Comparison of ENCODE assay signal across 1 cellular context in the genomic region with DNA sequence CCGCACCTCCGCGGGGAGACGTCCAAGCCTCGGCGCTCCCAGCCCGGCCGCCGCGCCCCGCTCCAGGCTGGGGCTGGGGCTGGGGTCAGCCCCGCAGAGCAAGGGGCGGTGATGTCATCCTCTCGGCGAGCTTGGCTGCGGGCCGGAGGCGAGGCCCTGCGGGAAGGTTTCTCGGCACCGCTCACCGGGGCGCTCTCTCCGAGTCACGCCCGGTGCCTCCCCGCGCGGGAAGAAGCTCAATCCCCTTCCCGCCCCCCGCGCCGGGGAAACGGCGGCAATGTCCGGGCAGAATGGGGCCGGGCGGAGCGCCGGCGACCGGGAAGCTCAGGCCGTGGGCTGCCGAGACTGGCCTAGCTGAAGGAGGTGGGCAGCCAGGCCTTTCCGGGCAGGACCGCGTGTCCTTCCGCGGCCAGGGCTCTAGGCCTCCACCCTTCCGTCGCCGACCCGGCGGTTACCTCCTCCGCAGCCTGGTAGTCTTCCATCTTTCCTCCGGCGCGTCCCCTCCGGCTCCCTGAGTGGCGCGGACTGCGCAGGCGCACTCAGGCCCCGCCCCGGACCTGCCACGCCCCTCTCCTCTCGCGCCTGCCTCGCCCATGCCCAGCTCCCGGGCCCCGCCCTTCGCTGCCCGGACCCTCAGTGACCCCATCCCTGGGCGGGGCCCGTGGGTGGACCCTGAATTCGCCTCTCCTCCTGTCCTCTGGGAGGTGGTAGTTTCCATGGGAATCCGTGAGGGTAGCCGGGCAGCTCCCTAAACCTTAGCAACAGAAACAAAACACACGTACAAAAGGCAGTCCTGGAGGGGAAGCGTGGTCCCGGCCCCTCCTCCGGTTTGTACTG.
TF ChIP-seq lines count a peak whose summit lies in the region.

Gene DYNLT1 (minus strand): TSS at position 517 of the 837 bp plus-strand sequence. CDS start 35 bp downstream, at position 482.

TF ChIP-seq in K562, 482 proteins besides CTCF, POLR2A, EP300 and RAD21 (continued from another document and continues in another):
- TF ChIP-seq POLR2B (IDR thresholded peaks at IDR 0.05; ENCODE audit: low read depth, partially characterized antibody): peak; percentile 95
- TF ChIP-seq STAG1 (CRISPR knock-in tag; IDR thresholded peaks at IDR 0.05; ENCODE audit: borderline replicate concordance): peak; percentile 50
- TF ChIP-seq POLR2G (IDR thresholded peaks at IDR 0.05; ENCODE audit: low read depth, low read length): peak; percentile 99
- TF ChIP-seq ZFX (CRISPR knock-in tag; IDR thresholded peaks at IDR 0.05): peak; percentile 99
- TF ChIP-seq, protein P1, sequence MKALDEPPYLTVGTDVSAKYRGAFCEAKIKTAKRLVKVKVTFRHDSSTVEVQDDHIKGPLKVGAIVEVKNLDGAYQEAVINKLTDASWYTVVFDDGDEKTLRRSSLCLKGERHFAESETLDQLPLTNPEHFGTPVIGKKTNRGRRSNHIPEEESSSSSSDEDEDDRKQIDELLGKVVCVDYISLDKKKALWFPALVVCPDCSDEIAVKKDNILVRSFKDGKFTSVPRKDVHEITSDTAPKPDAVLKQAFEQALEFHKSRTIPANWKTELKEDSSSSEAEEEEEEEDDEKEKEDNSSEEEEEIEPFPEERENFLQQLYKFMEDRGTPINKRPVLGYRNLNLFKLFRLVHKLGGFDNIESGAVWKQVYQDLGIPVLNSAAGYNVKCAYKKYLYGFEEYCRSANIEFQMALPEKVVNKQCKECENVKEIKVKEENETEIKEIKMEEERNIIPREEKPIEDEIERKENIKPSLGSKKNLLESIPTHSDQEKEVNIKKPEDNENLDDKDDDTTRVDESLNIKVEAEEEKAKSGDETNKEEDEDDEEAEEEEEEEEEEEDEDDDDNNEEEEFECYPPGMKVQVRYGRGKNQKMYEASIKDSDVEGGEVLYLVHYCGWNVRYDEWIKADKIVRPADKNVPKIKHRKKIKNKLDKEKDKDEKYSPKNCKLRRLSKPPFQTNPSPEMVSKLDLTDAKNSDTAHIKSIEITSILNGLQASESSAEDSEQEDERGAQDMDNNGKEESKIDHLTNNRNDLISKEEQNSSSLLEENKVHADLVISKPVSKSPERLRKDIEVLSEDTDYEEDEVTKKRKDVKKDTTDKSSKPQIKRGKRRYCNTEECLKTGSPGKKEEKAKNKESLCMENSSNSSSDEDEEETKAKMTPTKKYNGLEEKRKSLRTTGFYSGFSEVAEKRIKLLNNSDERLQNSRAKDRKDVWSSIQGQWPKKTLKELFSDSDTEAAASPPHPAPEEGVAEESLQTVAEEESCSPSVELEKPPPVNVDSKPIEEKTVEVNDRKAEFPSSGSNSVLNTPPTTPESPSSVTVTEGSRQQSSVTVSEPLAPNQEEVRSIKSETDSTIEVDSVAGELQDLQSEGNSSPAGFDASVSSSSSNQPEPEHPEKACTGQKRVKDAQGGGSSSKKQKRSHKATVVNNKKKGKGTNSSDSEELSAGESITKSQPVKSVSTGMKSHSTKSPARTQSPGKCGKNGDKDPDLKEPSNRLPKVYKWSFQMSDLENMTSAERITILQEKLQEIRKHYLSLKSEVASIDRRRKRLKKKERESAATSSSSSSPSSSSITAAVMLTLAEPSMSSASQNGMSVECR (CRISPR knock-in tag; IDR thresholded peaks at IDR 0.05): peak; percentile 77
- TF ChIP-seq CAMTA2 (CRISPR knock-in tag; conservative IDR thresholded peaks at IDR 0.05): no peak
- peak; percentile 71; the same call in 1 of the 2 replicates for TF ChIP-seq HDAC2 (IDR thresholded peaks at IDR 0.05)
- TF ChIP-seq XRCC5 (IDR thresholded peaks at IDR 0.05; ENCODE audit: low read depth, low read length): 0 out of 2 replicates have a peak, but pooled peaks have one; percentile 29
- TF ChIP-seq ZBTB33 (CRISPR knock-in tag; IDR thresholded peaks at IDR 0.05): peak; percentile 39; the same call in 1 of the 2 replicates
- TF ChIP-seq EP400 (IDR thresholded peaks at IDR 0.05): peak; percentile 94
- peak; percentile 94 for TF ChIP-seq ZNF511 (CRISPR knock-in tag; IDR thresholded peaks at IDR 0.05)
- peak; percentile 61; the same call in 1 of the 2 replicates for TF ChIP-seq POLR2AphosphoS2 (IDR thresholded peaks at IDR 0.05; ENCODE audit: low read length)
- peak in 1 of 2 experiments; percentile 16; a peak in 1 of 4 replicates for TF ChIP-seq RCOR1 (IDR thresholded peaks at IDR 0.05; ENCODE audit: borderline replicate concordance in 1 of 2, low read depth in 2 of 2, low read length in 2 of 2)
- 0 out of 2 replicates have a peak, but pooled peaks have one; percentile 19 for TF ChIP-seq ARID2 (IDR thresholded peaks at IDR 0.05)
- TF ChIP-seq GTF2F1 (IDR thresholded peaks at IDR 0.05; ENCODE audit: low read depth, low read length): no peak
- TF ChIP-seq, protein P2, sequence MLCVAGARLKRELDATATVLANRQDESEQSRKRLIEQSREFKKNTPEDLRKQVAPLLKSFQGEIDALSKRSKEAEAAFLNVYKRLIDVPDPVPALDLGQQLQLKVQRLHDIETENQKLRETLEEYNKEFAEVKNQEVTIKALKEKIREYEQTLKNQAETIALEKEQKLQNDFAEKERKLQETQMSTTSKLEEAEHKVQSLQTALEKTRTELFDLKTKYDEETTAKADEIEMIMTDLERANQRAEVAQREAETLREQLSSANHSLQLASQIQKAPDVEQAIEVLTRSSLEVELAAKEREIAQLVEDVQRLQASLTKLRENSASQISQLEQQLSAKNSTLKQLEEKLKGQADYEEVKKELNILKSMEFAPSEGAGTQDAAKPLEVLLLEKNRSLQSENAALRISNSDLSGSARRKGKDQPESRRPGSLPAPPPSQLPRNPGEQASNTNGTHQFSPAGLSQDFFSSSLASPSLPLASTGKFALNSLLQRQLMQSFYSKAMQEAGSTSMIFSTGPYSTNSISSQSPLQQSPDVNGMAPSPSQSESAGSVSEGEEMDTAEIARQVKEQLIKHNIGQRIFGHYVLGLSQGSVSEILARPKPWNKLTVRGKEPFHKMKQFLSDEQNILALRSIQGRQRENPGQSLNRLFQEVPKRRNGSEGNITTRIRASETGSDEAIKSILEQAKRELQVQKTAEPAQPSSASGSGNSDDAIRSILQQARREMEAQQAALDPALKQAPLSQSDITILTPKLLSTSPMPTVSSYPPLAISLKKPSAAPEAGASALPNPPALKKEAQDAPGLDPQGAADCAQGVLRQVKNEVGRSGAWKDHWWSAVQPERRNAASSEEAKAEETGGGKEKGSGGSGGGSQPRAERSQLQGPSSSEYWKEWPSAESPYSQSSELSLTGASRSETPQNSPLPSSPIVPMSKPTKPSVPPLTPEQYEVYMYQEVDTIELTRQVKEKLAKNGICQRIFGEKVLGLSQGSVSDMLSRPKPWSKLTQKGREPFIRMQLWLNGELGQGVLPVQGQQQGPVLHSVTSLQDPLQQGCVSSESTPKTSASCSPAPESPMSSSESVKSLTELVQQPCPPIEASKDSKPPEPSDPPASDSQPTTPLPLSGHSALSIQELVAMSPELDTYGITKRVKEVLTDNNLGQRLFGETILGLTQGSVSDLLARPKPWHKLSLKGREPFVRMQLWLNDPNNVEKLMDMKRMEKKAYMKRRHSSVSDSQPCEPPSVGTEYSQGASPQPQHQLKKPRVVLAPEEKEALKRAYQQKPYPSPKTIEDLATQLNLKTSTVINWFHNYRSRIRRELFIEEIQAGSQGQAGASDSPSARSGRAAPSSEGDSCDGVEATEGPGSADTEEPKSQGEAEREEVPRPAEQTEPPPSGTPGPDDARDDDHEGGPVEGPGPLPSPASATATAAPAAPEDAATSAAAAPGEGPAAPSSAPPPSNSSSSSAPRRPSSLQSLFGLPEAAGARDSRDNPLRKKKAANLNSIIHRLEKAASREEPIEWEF (CRISPR knock-in tag; IDR thresholded peaks at IDR 0.05): no peak
- TF ChIP-seq TCFL5 (CRISPR knock-in tag; conservative IDR thresholded peaks at IDR 0.05): no peak
- 0 out of 2 replicates have a peak, but pooled peaks have one; percentile 88 for TF ChIP-seq AFF4 (CRISPR knock-in tag; IDR thresholded peaks at IDR 0.05)
- peak; percentile 72 for TF ChIP-seq ZBTB17 (CRISPR knock-in tag; IDR thresholded peaks at IDR 0.05)
- TF ChIP-seq CHD1 (IDR thresholded peaks at IDR 0.05; ENCODE audit: low read length): peak; percentile 90
- TF ChIP-seq HNRNPLL (IDR thresholded peaks at IDR 0.05; ENCODE audit: low read depth, low read length, poor library complexity, severe bottlenecking): peak; percentile 38
- no peak for TF ChIP-seq CEBPZ (IDR thresholded peaks at IDR 0.05; ENCODE audit: borderline replicate concordance, low read depth, low read length)
- peak; percentile 94 for TF ChIP-seq ZBTB7A (IDR thresholded peaks at IDR 0.05; ENCODE audit: borderline replicate concordance, control insufficient read depth, low read depth, low read length)
- peak; percentile 85 for TF ChIP-seq RNF2 (IDR thresholded peaks at IDR 0.05)
- TF ChIP-seq PRMT5 (CRISPR knock-in tag; IDR thresholded peaks at IDR 0.05): peak; percentile 74; the same call in 1 of the 2 replicates
- TF ChIP-seq, protein P3, sequence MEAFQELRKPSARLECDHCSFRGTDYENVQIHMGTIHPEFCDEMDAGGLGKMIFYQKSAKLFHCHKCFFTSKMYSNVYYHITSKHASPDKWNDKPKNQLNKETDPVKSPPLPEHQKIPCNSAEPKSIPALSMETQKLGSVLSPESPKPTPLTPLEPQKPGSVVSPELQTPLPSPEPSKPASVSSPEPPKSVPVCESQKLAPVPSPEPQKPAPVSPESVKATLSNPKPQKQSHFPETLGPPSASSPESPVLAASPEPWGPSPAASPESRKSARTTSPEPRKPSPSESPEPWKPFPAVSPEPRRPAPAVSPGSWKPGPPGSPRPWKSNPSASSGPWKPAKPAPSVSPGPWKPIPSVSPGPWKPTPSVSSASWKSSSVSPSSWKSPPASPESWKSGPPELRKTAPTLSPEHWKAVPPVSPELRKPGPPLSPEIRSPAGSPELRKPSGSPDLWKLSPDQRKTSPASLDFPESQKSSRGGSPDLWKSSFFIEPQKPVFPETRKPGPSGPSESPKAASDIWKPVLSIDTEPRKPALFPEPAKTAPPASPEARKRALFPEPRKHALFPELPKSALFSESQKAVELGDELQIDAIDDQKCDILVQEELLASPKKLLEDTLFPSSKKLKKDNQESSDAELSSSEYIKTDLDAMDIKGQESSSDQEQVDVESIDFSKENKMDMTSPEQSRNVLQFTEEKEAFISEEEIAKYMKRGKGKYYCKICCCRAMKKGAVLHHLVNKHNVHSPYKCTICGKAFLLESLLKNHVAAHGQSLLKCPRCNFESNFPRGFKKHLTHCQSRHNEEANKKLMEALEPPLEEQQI (IDR thresholded peaks at IDR 0.05): no peak
